In the genomic region with DNA sequence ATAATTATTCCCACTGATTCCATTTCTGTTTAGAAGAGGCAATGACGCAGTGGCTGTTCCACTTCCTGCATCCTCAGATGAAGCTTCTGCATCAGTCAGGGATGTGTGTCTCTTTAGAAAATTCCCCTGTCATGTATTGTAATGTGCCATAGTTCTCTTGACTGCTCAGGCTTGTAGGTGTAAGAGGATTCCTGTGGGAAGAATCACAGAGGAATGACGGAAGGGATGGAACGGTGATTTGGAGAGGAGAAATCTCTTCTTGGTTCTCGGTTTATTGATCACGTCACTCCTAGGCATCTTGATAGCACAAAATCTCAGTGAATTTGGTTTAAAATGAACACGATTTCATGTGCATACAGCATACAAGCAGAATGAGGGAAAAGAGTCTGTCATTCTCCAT, we compare ENCODE assay signal across 22 cellular contexts.
DNase-seq lines count a peak whose midpoint lies in the region; ATAC-seq, FAIRE-seq and TF ChIP-seq lines count a peak whose summit lies in the region.
"Had no signal": no experiment of that assay in that cellular context is flagged by ENCODE, and none has a peak within 500 bp of the region (broad histone marks: within the 10 kb centered on the region; RNA-seq: fewer than 3 reads in every experiment).

No MANE protein-coding gene starts in this region.

- peak overlapping the region; percentile 35 for H3K27ac Mint-ChIP-seq in activated T-cell treated with anti-CD3 and anti-CD28 coated beads, Interleukin-2, amount 50 U/mL, for 24 hours
- no peak overlapping the region for H3K27ac Mint-ChIP-seq in CD8-positive, alpha-beta T cell

- H3K36me3 Mint-ChIP-seq in activated T-cell treated with anti-CD3 and anti-CD28 coated beads, Interleukin-2, amount 50 U/mL, for 24 hours (ENCODE audit: low read depth): no peaks in the 10 kb centered on the region
- no peaks in the 10 kb centered on the region for H3K36me3 Mint-ChIP-seq in activated T-cell treated with anti-CD3 and anti-CD28 coated beads, Interleukin-2, amount 50 U/mL, for 4 hours (ENCODE audit: insufficient read depth)
- no peaks in the 10 kb centered on the region for H3K36me3 Mint-ChIP-seq in CD8-positive, alpha-beta T cell

- no peaks in the 10 kb centered on the region for H3K9me3 Mint-ChIP-seq in activated T-cell treated with anti-CD3 and anti-CD28 coated beads, Interleukin-2, amount 50 U/mL, for 24 hours
- H3K9me3 Mint-ChIP-seq in activated T-cell treated with anti-CD3 and anti-CD28 coated beads, Interleukin-2, amount 50 U/mL, for 4 hours: no peaks in the 10 kb centered on the region
- H3K9me3 Mint-ChIP-seq in CD8-positive, alpha-beta T cell: no peaks in the 10 kb centered on the region

- H3K27me3 ChIP-seq in kidney epithelial cell (ENCODE audit: control insufficient read depth, insufficient read depth, low read length): no peaks in the 10 kb centered on the region
- no peaks in the 10 kb centered on the region for H3K27me3 ChIP-seq in CD8-positive, alpha-beta T cell (ENCODE audit: insufficient read depth, low read length)

- H3K4me1 Mint-ChIP-seq in activated T-cell treated with anti-CD3 and anti-CD28 coated beads, Interleukin-2, amount 50 U/mL, for 24 hours (ENCODE audit: low read depth): peaks cover 47% of the 10 kb centered on the region
- peaks cover 22% of the 10 kb centered on the region for H3K4me1 Mint-ChIP-seq in activated T-cell treated with anti-CD3 and anti-CD28 coated beads, Interleukin-2, amount 50 U/mL, for 4 hours (ENCODE audit: low read depth)
- peaks cover 9% of the 10 kb centered on the region for H3K4me1 Mint-ChIP-seq in CD8-positive, alpha-beta T cell (ENCODE audit: low read depth)

- H3K9me3 ChIP-seq in CD8-positive, alpha-beta T cell (ENCODE audit: low read length): no peaks in the 10 kb centered on the region
- H3K9me3 ChIP-seq: SJSA1 had no signal

- CTCF ChIA-PET in CD8-positive, alpha-beta T cell (lab: Charles Lee): interaction anchor here (4.7 kb wide), 1 partner anchor 203 kb away, joined by 33 read pairs; no protein-coding TSS in a partner anchor

- POLR2A ChIA-PET in CD8-positive, alpha-beta T cell (lab: Charles Lee): no interaction called here

- DNase-seq in activated T-cell treated with anti-CD3 and anti-CD28 coated beads, Interleukin-2, amount 50 U/mL, for 24 hours: no peak
- DNase-seq in activated T-cell treated with anti-CD3 and anti-CD28 coated beads, Interleukin-2, amount 50 U/mL, for 4 hours: no peak
- DNase-seq in RCC 7860 (ENCODE audit: low spot score): peak; percentile 29
- DNase-seq in kidney epithelial cell (ENCODE audit: low read depth): peak; percentile 72
- DNase-seq in cortex of kidney (lab: John Stamatoyannopoulos, UW): no peak
- DNase-seq in NCI-H345 treated with DMSO at 0.1 percent for 48 hours (lab: John Stamatoyannopoulos, UW; ENCODE audit: unreplicated experiment): no peak
- no peak for DNase-seq in CD8-positive, alpha-beta T cell
- DNase-seq: 8988T, EL, GF-D8, Kasumi-1, NCI-H1694, NCI-H2081, NCI-H2171, NCI-H345, NCI-H526, OCI-M1 had no signal

- no peak overlapping the region for H3K27ac ChIP-seq in CD8-positive, alpha-beta T cell (ENCODE audit: low read depth, low read length)
- H3K27ac ChIP-seq: C4-2B, SJSA1 had no signal

- peaks cover 3% of the 10 kb centered on the region for H3K27me3 Mint-ChIP-seq in activated T-cell treated with anti-CD3 and anti-CD28 coated beads, Interleukin-2, amount 50 U/mL, for 24 hours
- no peaks in the 10 kb centered on the region for H3K27me3 Mint-ChIP-seq in activated T-cell treated with anti-CD3 and anti-CD28 coated beads, Interleukin-2, amount 50 U/mL, for 4 hours (ENCODE audit: low read depth)
- no peaks in the 10 kb centered on the region for H3K27me3 Mint-ChIP-seq in CD8-positive, alpha-beta T cell (ENCODE audit: low read depth)

- no peak overlapping the region for H3K4me3 Mint-ChIP-seq in activated T-cell treated with anti-CD3 and anti-CD28 coated beads, Interleukin-2, amount 50 U/mL, for 24 hours
- no peak overlapping the region for H3K4me3 Mint-ChIP-seq in activated T-cell treated with anti-CD3 and anti-CD28 coated beads, Interleukin-2, amount 50 U/mL, for 4 hours
- no peak overlapping the region for H3K4me3 Mint-ChIP-seq in CD8-positive, alpha-beta T cell

- TF ChIP-seq CTCF in kidney epithelial cell (IDR thresholded peaks at IDR 0.05; ENCODE audit: insufficient read depth, low read length, poor library complexity, severe bottlenecking): no peak
- no peak for TF ChIP-seq CTCF in CD8-positive, alpha-beta T cell (IDR thresholded peaks at IDR 0.05)

- peaks cover 7% of the 10 kb centered on the region for H3K4me1 ChIP-seq in CD8-positive, alpha-beta T cell (ENCODE audit: insufficient read depth, low read length)
- H3K4me1 ChIP-seq: SJSA1 had no signal

- intact Hi-C loops in CD8-positive, alpha-beta T cell (cut with DNase I, micrococcal nuclease): loop anchor here (2.0 to 5.0 kb wide), 3 partner anchors 38 to 133 kb away; no protein-coding TSS in a partner anchor

- no peak for FAIRE-seq in RCC 7860 (lab: Jason Lieb, UNC)
- FAIRE-seq: H54, HTR-8/SVneo had no signal

- ATAC-seq in activated T-cell treated with anti-CD3 and anti-CD28 coated beads, Interleukin-2, amount 50 U/mL, for 4 hours: no peak
- ATAC-seq in CD8-positive, alpha-beta T cell: no peak
- ATAC-seq: Right ventricle myocardium inferior had no signal

- no peaks in the 10 kb centered on the region for H3K36me3 ChIP-seq in kidney epithelial cell (ENCODE audit: control insufficient read depth, insufficient read depth, low read length)
- H3K36me3 ChIP-seq in CD8-positive, alpha-beta T cell (ENCODE audit: insufficient read depth, low read length): no peaks in the 10 kb centered on the region
- H3K36me3 ChIP-seq: SJSA1 had no signal

- no peak overlapping the region for H3K4me3 ChIP-seq in kidney epithelial cell (ENCODE audit: low read depth, low read length)
- no peak overlapping the region for H3K4me3 ChIP-seq in CD8-positive, alpha-beta T cell (ENCODE audit: low read depth, low read length)
- H3K4me3 ChIP-seq: SJSA1 had no signal

Comparison
In these comparisons a context has a peak if more than half of its experiments do, and no peak if none do; other contexts are left out.
1. DNase-seq: peak in RCC 7860 (single experiment) and kidney epithelial cell (single experiment); none in activated T-cell treated with anti-CD3 and anti-CD28 coated beads, Interleukin-2, amount 50 U/mL, for 24 hours (single experiment), activated T-cell treated with anti-CD3 and anti-CD28 coated beads, Interleukin-2, amount 50 U/mL, for 4 hours (single experiment), cortex of kidney (single experiment), NCI-H345 treated with DMSO at 0.1 percent for 48 hours (single experiment) and CD8-positive, alpha-beta T cell (0 of 7).